Comparison of ENCODE assay signal across 17 cellular contexts in genomic region chr2:36534275-36534799, GRCh38.
DNase-seq lines count a peak whose midpoint lies in the region; FAIRE-seq and TF ChIP-seq lines count a peak whose summit lies in the region.
"Had no signal": no experiment of that assay in that cellular context is flagged by ENCODE, and none has a peak within 500 bp of the region (broad histone marks: within the 10 kb centered on the region; RNA-seq: fewer than 3 reads in every experiment).

No MANE protein-coding gene starts in this region.

- H3K4me1 ChIP-seq in mammary epithelial cell (ENCODE audit: insufficient read depth, low read length) (peaks cover 2% of the 10 kb centered on the region), endothelial cell of umbilical vein (ENCODE audit: control insufficient read depth, extremely low read depth, insufficient read depth, low read length) (peaks cover 20% of the 10 kb centered on the region), tibial artery (peaks cover 0 to 31% (median 8%) of the 10 kb centered on the region in 4 donors), mesenchymal stem cell (ENCODE audit: control insufficient read depth, insufficient read depth, low read depth, low read length) (peaks cover 2% of the 10 kb centered on the region)

- no peak overlapping the region for H3K4me3 ChIP-seq in mammary epithelial cell (replicated peaks in 1 of 3; ENCODE audit: insufficient read depth in 1 of 3, low read depth in 2 of 3, low read length in 3 of 3)
- no peak overlapping the region for H3K4me3 ChIP-seq in SK-N-MC
- H3K4me3 ChIP-seq in endothelial cell of umbilical vein (replicated peaks in 1 of 3; ENCODE audit: insufficient read depth in 1 of 3, low read depth in 1 of 3, low read length in 3 of 3) = no peak overlapping the region
- H3K4me3 ChIP-seq in tibial artery = no peak overlapping the region
- no peak overlapping the region for H3K4me3 ChIP-seq in mesenchymal stem cell (ENCODE audit: insufficient read depth in 1 of 2, low read depth in 1 of 2, low read length in 2 of 2)

- no peak overlapping the region for H4K8ac ChIP-seq in mesenchymal stem cell (ENCODE audit: low read length)

- H3K23ac ChIP-seq in mesenchymal stem cell (ENCODE audit: low read length in 2 of 2) = no peak overlapping the region

- H3K9me3 Mint-ChIP-seq in MCF 10A (ENCODE audit: unreplicated experiment) = no peaks in the 10 kb centered on the region
- H3K9me3 Mint-ChIP-seq: IgD-negative memory B cell had no signal

- H3K27me3 ChIP-seq in mammary epithelial cell (ENCODE audit: insufficient read depth, low read length) (no peaks in the 10 kb centered on the region), endothelial cell of umbilical vein (ENCODE audit: control insufficient read depth in 2 of 2, insufficient read depth in 2 of 2, low read length in 2 of 2) (no peaks in the 10 kb centered on the region), tibial artery (no peaks in the 10 kb centered on the region), mesenchymal stem cell (ENCODE audit: control insufficient read depth in 1 of 2, insufficient read depth in 1 of 2, low read length in 2 of 2) (no peaks in the 10 kb centered on the region)

- H3K36me3 ChIP-seq in mammary epithelial cell (ENCODE audit: insufficient read depth, low read length) (peaks cover 18% of the 10 kb centered on the region), SK-N-MC (ENCODE audit: insufficient read depth, low read length) (peaks cover 18% of the 10 kb centered on the region), endothelial cell of umbilical vein (ENCODE audit: control insufficient read depth in 2 of 2, extremely low read depth in 1 of 2, insufficient read depth in 2 of 2, low read length in 2 of 2) (peaks cover 37 to 50% of the 10 kb centered on the region in 2 experiments), tibial artery (peaks cover 36 to 52% (median 49%) of the 10 kb centered on the region in 3 donors), mesenchymal stem cell (ENCODE audit: control insufficient read depth in 1 of 2, insufficient read depth in 2 of 2, low read depth in 1 of 2, low read length in 2 of 2) (peaks cover 31 to 43% of the 10 kb centered on the region in 2 experiments)

- no peaks in the 10 kb centered on the region for H3K4me1 Mint-ChIP-seq in MCF 10A (ENCODE audit: insufficient read depth, unreplicated experiment)

- H3K36me3 Mint-ChIP-seq in MCF 10A (ENCODE audit: insufficient read depth, unreplicated experiment) = peaks cover 55% of the 10 kb centered on the region

- BruUV-seq in MCF 10A (replicated peaks; lab: Mats Ljungman, UMichigan) (no TSS peak), mammary epithelial cell (replicated peaks; lab: Mats Ljungman, UMichigan) (no TSS peak), endothelial cell of umbilical vein (replicated peaks; lab: Mats Ljungman, UMichigan) (no TSS peak)

- H3K4me2 ChIP-seq in mammary epithelial cell (ENCODE audit: insufficient read depth, low read depth, low read length) (no peak overlapping the region), endothelial cell of umbilical vein (ENCODE audit: insufficient read depth, low read length) (no peak overlapping the region), mesenchymal stem cell (ENCODE audit: low read length, poor library complexity, severe bottlenecking) (no peak overlapping the region)

- no peak overlapping the region for H3K9ac ChIP-seq in mammary epithelial cell (ENCODE audit: insufficient read depth, low read length)
- no peak overlapping the region for H3K9ac ChIP-seq in SK-N-MC (ENCODE audit: insufficient read length)
- no peak overlapping the region for H3K9ac ChIP-seq in endothelial cell of umbilical vein (replicated peaks; ENCODE audit: extremely low read depth, insufficient read depth, low read length)
- H3K9ac ChIP-seq in mesenchymal stem cell (ENCODE audit: low read length) = no peak overlapping the region

- CTCF ChIA-PET in MCF 10A (lab: Yijun Ruan, JAX) = no interaction called here
- CTCF ChIA-PET in mammary epithelial cell (lab: Charles Lee; ENCODE audit: low non-redundant PET) = no interaction called here
- CTCF ChIA-PET in endothelial cell of umbilical vein (lab: Charles Lee) = no interaction called here

- H4K91ac ChIP-seq in mesenchymal stem cell (ENCODE audit: low read length) = no peak overlapping the region

- H3K79me2 ChIP-seq in mammary epithelial cell (ENCODE audit: insufficient read depth, low read length) (no peaks in the 10 kb centered on the region), endothelial cell of umbilical vein (ENCODE audit: control insufficient read depth, insufficient read depth, low read length) (peaks cover 7% of the 10 kb centered on the region)

- no peak for FAIRE-seq in endothelial cell of umbilical vein (lab: Jason Lieb, UNC)
- FAIRE-seq: A204.1, GM12892 had no signal

- H3K18ac ChIP-seq in mesenchymal stem cell (ENCODE audit: low read depth in 1 of 2, low read length in 2 of 2) = no peak overlapping the region

- H3K79me1 ChIP-seq in mesenchymal stem cell (replicated peaks; ENCODE audit: low read length, poor library complexity, severe bottlenecking) = peaks cover 12% of the 10 kb centered on the region

- H3K27ac ChIP-seq in mammary epithelial cell (ENCODE audit: insufficient read depth, low read depth, low read length) (no peak overlapping the region), SK-N-MC (peak overlapping the region; percentile 68), endothelial cell of umbilical vein (ENCODE audit: insufficient read depth, low read depth, low read length) (no peak overlapping the region), tibial artery (peak overlapping the region; percentile 23 to 68), mesenchymal stem cell (ENCODE audit: low read length, poor library complexity, severe bottlenecking) (no peak overlapping the region)

- intact Hi-C loops in MCF 10A (cut with micrococcal nuclease) (no loop called here), mammary epithelial cell (cut with micrococcal nuclease) (no loop called here), endothelial cell of umbilical vein (cut with micrococcal nuclease) (no loop called here), tibial artery (cut with DNase I; ENCODE audit: low total_unique reads) (no loop called here), posterior cingulate gyrus (cut with DNase I) (no loop called here)

- peak overlapping the region; percentile 52 for H3K27ac Mint-ChIP-seq in MCF 10A (ENCODE audit: low read depth, unreplicated experiment)

- H2AFZ ChIP-seq in mammary epithelial cell (ENCODE audit: low read depth, low read length) (no peak overlapping the region), endothelial cell of umbilical vein (ENCODE audit: low read depth, low read length) (no peak overlapping the region), mesenchymal stem cell (ENCODE audit: low read depth, low read length) (no peak overlapping the region)

- POLR2A ChIA-PET in MCF 10A (lab: Yijun Ruan, JAX) = no interaction called here
- POLR2A ChIA-PET in endothelial cell of umbilical vein (lab: Charles Lee) = no interaction called here

- H3K4me3 Mint-ChIP-seq in MCF 10A (ENCODE audit: unreplicated experiment) = no peak overlapping the region
- H3K4me3 Mint-ChIP-seq: CD14-positive monocyte had no signal

- no peak overlapping the region for H2BK5ac ChIP-seq in mesenchymal stem cell (ENCODE audit: low read depth, low read length, poor library complexity, severe bottlenecking)

- peak; percentile 27 for TF ChIP-seq POLR2A in endothelial cell of umbilical vein (IDR thresholded peaks at IDR 0.05; ENCODE audit: low read depth, low read length)

- no peak overlapping the region for H3K14ac ChIP-seq in mesenchymal stem cell (ENCODE audit: low read length in 2 of 2)

- DNase-seq in MCF 10A (ENCODE audit: unreplicated experiment) (no peak), mammary epithelial cell (no peak), SK-N-MC (ENCODE audit: low read depth, low spot score) (no peak), endothelial cell of umbilical vein (ENCODE audit: low read depth, low spot score) (no peak), tibial artery (no peak), mesenchymal stem cell (no peak), NCI-H2227 (lab: John Stamatoyannopoulos, UW; ENCODE audit: unreplicated experiment) (no peak), posterior cingulate gyrus (no peak)
- DNase-seq: NCI-H1417, NCI-H1930, NCI-H446, OCI-M1, SIG-M5 had no signal

- H2BK12ac ChIP-seq in mesenchymal stem cell (ENCODE audit: low read length in 2 of 2) = no peak overlapping the region

- dilution Hi-C loops in mammary epithelial cell (cut with HindIII; ENCODE audit: low sequenced_read_pairs) = no loop called here
- dilution Hi-C loops in endothelial cell of umbilical vein (cut with MboI; ENCODE audit: extremely low pct_ligation_motif_present, low sequenced_read_pairs) = no loop called here

- no peaks in the 10 kb centered on the region for H3K9me3 ChIP-seq in mammary epithelial cell (replicated peaks; ENCODE audit: insufficient read depth, low read length)
- H3K9me3 ChIP-seq in SK-N-MC (ENCODE audit: low read depth, low read length) = no peaks in the 10 kb centered on the region
- no peaks in the 10 kb centered on the region for H3K9me3 ChIP-seq in endothelial cell of umbilical vein (replicated peaks; ENCODE audit: control insufficient read depth, insufficient read depth, low read length)
- no peaks in the 10 kb centered on the region for H3K9me3 ChIP-seq in tibial artery
- no peaks in the 10 kb centered on the region for H3K9me3 ChIP-seq in mesenchymal stem cell (ENCODE audit: control insufficient read depth, low read length)

- no peaks in the 10 kb centered on the region for H3K27me3 Mint-ChIP-seq in MCF 10A (ENCODE audit: insufficient read depth, unreplicated experiment)
- H3K27me3 Mint-ChIP-seq: IgD-negative memory B cell had no signal

- TF ChIP-seq CTCF in MCF 10A (IDR thresholded peaks at IDR 0.05; ENCODE audit: unreplicated experiment) = no peak
- TF ChIP-seq CTCF in mammary epithelial cell (conservative IDR thresholded peaks at IDR 0.05 in 1 of 2, IDR thresholded peaks at IDR 0.05 in 1 of 2; ENCODE audit: extremely low read depth in 1 of 2, insufficient read depth in 1 of 2, low read depth in 1 of 2, low read length in 2 of 2) = no peak
- no peak for TF ChIP-seq CTCF in endothelial cell of umbilical vein (IDR thresholded peaks at IDR 0.05; ENCODE audit: extremely low read depth in 1 of 2, insufficient read depth in 1 of 2, low read depth in 1 of 2, low read length in 2 of 2)
- no peak for TF ChIP-seq CTCF in tibial artery (IDR thresholded peaks at IDR 0.05)

- no peak overlapping the region for H2BK120ac ChIP-seq in mesenchymal stem cell (ENCODE audit: low read depth, low read length)

- no peak overlapping the region for H2AK5ac ChIP-seq in mesenchymal stem cell (ENCODE audit: low read length, severe bottlenecking)

- no peak overlapping the region for H2BK15ac ChIP-seq in mesenchymal stem cell (ENCODE audit: low read depth, poor library complexity, severe bottlenecking)

- in situ Hi-C loops in mammary epithelial cell (cut with MboI; ENCODE audit: low sequenced_read_pairs in 2 of 2) = loop anchor here in 1 of 2 donors (10.0 kb wide), 1 partner anchor 240 kb away; no protein-coding TSS in a partner anchor

- H4K20me1 ChIP-seq in mammary epithelial cell (ENCODE audit: insufficient read depth, low read length) = no peaks in the 10 kb centered on the region
- H4K20me1 ChIP-seq in endothelial cell of umbilical vein (replicated peaks; ENCODE audit: control insufficient read depth, extremely low read depth, insufficient read depth, low read length) = no peaks in the 10 kb centered on the region

- no peak overlapping the region for H3K4ac ChIP-seq in mesenchymal stem cell (ENCODE audit: low read depth in 1 of 2, low read length in 2 of 2)

- H3K9me1 ChIP-seq in endothelial cell of umbilical vein (replicated peaks; ENCODE audit: control insufficient read depth, extremely low read depth, insufficient read depth, low read length) = no peaks in the 10 kb centered on the region

Comparison
In these comparisons a context has a peak if more than half of its experiments do, and no peak if none do; other contexts are left out.
1. H3K27ac ChIP-seq: peak in SK-N-MC (single experiment) and tibial artery (2 of 2); none in mammary epithelial cell (single experiment), endothelial cell of umbilical vein (single experiment) and mesenchymal stem cell (single experiment).